In genomic region chr3:49199244-49199899, GRCh38 we compare ENCODE assay signal across 1 cellular context.
TF ChIP-seq lines count a peak whose summit lies in the region.

No MANE protein-coding gene starts in this region.

TF ChIP-seq in WTC11, 78 proteins besides CTCF, POLR2A, EP300 and RAD21 (continued from another document):
- TF ChIP-seq, protein P1, sequence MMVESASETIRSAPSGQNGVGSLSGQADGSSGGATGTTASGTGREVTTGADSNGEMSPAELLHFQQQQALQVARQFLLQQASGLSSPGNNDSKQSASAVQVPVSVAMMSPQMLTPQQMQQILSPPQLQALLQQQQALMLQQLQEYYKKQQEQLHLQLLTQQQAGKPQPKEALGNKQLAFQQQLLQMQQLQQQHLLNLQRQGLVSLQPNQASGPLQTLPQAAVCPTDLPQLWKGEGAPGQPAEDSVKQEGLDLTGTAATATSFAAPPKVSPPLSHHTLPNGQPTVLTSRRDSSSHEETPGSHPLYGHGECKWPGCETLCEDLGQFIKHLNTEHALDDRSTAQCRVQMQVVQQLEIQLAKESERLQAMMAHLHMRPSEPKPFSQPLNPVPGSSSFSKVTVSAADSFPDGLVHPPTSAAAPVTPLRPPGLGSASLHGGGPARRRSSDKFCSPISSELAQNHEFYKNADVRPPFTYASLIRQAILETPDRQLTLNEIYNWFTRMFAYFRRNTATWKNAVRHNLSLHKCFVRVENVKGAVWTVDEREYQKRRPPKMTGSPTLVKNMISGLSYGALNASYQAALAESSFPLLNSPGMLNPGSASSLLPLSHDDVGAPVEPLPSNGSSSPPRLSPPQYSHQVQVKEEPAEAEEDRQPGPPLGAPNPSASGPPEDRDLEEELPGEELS (CRISPR knock-in tag; IDR thresholded peaks at IDR 0.05) = no peak
- no peak for TF ChIP-seq CREB1 (CRISPR knock-in tag; IDR thresholded peaks at IDR 0.05)
- no peak for TF ChIP-seq NFE2L1 (CRISPR knock-in tag; IDR thresholded peaks at IDR 0.05)
